In the genomic region with DNA sequence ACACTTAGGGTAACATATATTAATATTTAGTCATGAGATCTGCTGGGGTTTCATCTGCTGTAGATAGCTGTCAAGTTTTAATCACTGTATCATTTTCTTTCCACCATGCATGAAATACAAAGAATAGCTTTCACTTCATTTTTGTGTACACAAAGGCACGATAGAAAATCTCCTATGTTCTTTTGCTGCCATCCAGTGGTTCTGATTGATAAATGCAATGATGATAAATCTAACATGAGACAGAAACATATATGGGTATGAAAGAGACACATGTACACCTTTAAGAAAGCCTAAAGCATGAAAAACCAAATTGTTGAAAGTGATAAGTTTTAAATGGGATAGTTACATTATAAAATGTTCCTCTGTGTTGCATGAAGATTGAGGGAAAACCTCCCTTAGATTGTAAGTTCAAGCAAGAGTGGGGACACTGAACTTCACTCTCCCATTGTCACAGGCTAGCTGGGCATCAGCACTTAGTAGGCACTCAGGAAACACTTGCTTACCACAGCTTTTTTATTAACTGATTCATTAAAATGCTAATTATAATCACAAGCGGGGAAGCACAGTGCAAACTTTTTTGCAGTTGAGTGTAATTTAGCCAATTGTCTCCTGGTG, we compare ENCODE assay signal across 8 cellular contexts. TPM values are rescaled to one million over a fixed set of nuclear protein-coding genes. Genes with fewer than 3 reads are reported as not detected.
A peak's percentile ranks its signal among the peaks of the same experiment; 100 is the strongest.
DNase-seq lines count a peak whose midpoint lies in the region; ATAC-seq, FAIRE-seq and TF ChIP-seq lines count a peak whose summit lies in the region.

No MANE protein-coding gene starts in this region.

- 38 to 46% (median 41%) methylated on average over 2 of the region's 2 CpGs for WGBS in heart left ventricle, 4 donors

- peaks cover 37% of the 10 kb centered on the region for H3K4me1 Mint-ChIP-seq in HFFc6 (ENCODE audit: low read depth)

- no peak overlapping the region for H3K4me3 Mint-ChIP-seq in HFFc6

- intact Hi-C loops in heart left ventricle (cut with DNase I): loop anchor here in 2 of 10 donors (5.0 kb wide), 1 partner anchor 184 kb away; no protein-coding TSS in a partner anchor
- intact Hi-C loops in Right ventricle myocardium inferior (cut with DNase I): loop anchor here (10.0 kb wide), 2 partner anchors 187 to 1607 kb away; no protein-coding TSS in a partner anchor

- H3K4me3 ChIP-seq in heart left ventricle: no peak overlapping the region
- H3K4me3 ChIP-seq in skeletal muscle satellite cell (ENCODE audit: low read length): no peak overlapping the region

- TF ChIP-seq CTCF in heart left ventricle (IDR thresholded peaks at IDR 0.05): peak; percentile 38 to 80 (median 66)
- TF ChIP-seq CTCF in HFFc6 (IDR thresholded peaks at IDR 0.05): peak; percentile 89

- FAIRE-seq in frontal cortex (lab: Jason Lieb, UNC): peak; percentile 97

- ATAC-seq in heart left ventricle (no peak), Right ventricle myocardium inferior (no peak)

- TF ChIP-seq POLR2A in heart left ventricle (IDR thresholded peaks at IDR 0.05): no peak

- H3K36me3 ChIP-seq in heart left ventricle (no peaks in the 10 kb centered on the region), skeletal muscle satellite cell (ENCODE audit: insufficient read depth, low read length) (no peaks in the 10 kb centered on the region)

- peak overlapping the region; percentile 36 for H3K9ac ChIP-seq in skeletal muscle satellite cell (ENCODE audit: low read depth, low read length)

- H3K27me3 ChIP-seq in heart left ventricle: no peaks in the 10 kb centered on the region
- H3K27me3 ChIP-seq in skeletal muscle satellite cell (ENCODE audit: control insufficient read depth, insufficient read depth, low read length): no peaks in the 10 kb centered on the region

- H3K9me3 ChIP-seq in heart left ventricle (no peaks in the 10 kb centered on the region), skeletal muscle satellite cell (replicated peaks; ENCODE audit: low read length) (no peaks in the 10 kb centered on the region)

- DNase-seq in heart left ventricle: no peak
- no peak for DNase-seq in Right ventricle myocardium inferior (ENCODE audit: missing footprints)
- peak; percentile 68 for DNase-seq in HFFc6
- peak; percentile 71 for DNase-seq in NCI-H1417 treated with DMSO at 0.1 percent for 48 hours (lab: John Stamatoyannopoulos, UW)
- DNase-seq in SW480 (ENCODE audit: low spot score): peak; percentile 61
- peak; percentile 19 to 36 for DNase-seq in frontal cortex (ENCODE audit: low spot score in 2 of 2)
- no peak for DNase-seq in stimulated activated CD4-positive, alpha-beta T cell treated with anti-CD3 and anti-CD28 coated beads, Interleukin-2, amount 100 ng/mL, for 24 hours

- H3K9me3 Mint-ChIP-seq in HFFc6: no peaks in the 10 kb centered on the region

- H3K27ac Mint-ChIP-seq in HFFc6: no peak overlapping the region

- no peaks in the 10 kb centered on the region for H3K36me3 Mint-ChIP-seq in HFFc6 (ENCODE audit: low read depth)

- peak overlapping the region; percentile 45 for H3K4me2 ChIP-seq in skeletal muscle satellite cell (ENCODE audit: low read length)

- H3K4me1 ChIP-seq in heart left ventricle (no peaks in the 10 kb centered on the region), skeletal muscle satellite cell (ENCODE audit: control insufficient read depth, insufficient read depth, low read length) (peaks cover 13% of the 10 kb centered on the region)

- no peak overlapping the region for H3K27ac ChIP-seq in heart left ventricle

- H3K27me3 Mint-ChIP-seq in HFFc6 (ENCODE audit: insufficient read depth): no peaks in the 10 kb centered on the region

RNA-seq across cellular contexts. Expression of a gene that starts 31.2 kb away (rescaled TPM):
- total RNA-seq in heart left ventricle: 10 to 100 TPM; 12.5 to 36.6 (median 16.9) TPM
- polyA plus RNA-seq in heart left ventricle: 10 to 100 TPM in 1 of 2 donors, 1 to 10 TPM in 1; 7.9 to 40.4 TPM
- 18.4 TPM for total RNA-seq in Right ventricle myocardium inferior
- 10 to 100 TPM; 15.8 to 19.9 (median 18.1) TPM for total RNA-seq in HFFc6 (2021; fragmentation: NEBNext Ultra II Directional; extraction: Animal tissue kit (Norgen Biotek cat#: 25700))
- 21.2 TPM for total RNA-seq in frontal cortex
- 27.4 and 28.2 TPM in 2 replicates for total RNA-seq in skeletal muscle satellite cell (2012; rRNA removed)

Comparison
In these comparisons a context has a peak if more than half of its experiments do, and no peak if none do; other contexts are left out.
1. DNase-seq: peak in HFFc6 (single experiment), NCI-H1417 treated with DMSO at 0.1 percent for 48 hours (single experiment), SW480 (single experiment) and frontal cortex (2 of 2); none in heart left ventricle (0 of 5), Right ventricle myocardium inferior (single experiment) and stimulated activated CD4-positive, alpha-beta T cell treated with anti-CD3 and anti-CD28 coated beads, Interleukin-2, amount 100 ng/mL, for 24 hours (0 of 2).